Comparison of ENCODE assay signal across 1 cellular context in the genomic region with DNA sequence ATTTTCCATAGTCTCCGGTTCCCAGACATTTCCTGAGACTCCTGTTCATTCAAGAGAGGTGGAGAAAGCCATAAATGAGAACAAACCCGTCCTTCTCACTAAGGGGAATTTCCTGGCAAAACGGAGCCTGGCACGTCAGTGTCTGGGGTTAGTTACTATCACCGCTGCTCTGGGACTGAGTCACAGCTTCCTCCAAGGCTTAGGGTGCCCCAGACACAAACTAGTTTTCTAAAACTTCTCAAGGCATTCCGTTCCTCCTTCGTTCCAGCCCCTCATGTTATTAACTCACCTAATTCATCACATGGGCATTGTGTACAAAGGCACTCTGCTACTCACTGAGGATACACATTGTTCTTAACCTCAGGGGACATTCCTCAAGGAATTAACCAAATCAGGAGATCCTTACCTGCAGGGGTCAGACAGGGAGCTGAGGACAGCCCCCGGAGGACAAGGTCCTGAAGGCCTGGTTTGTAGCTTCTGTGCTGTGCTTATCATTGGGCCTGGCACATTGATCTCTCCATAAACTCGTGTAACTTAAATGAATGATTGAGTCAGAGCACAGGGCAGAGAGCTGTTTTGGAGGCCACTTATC.
TF ChIP-seq lines count a peak whose summit lies in the region.

No MANE protein-coding gene starts in this region.

TF ChIP-seq in GM12878, 131 proteins besides CTCF, POLR2A, EP300 and RAD21 (continued from another document and continues in another):
- TF ChIP-seq NRF1 (conservative IDR thresholded peaks at IDR 0.05; ENCODE audit: low read depth, low read length) (no peak), PML (IDR thresholded peaks at IDR 0.05; ENCODE audit: low read length) (no peak), TBL1XR1 (IDR thresholded peaks at IDR 0.05; ENCODE audit: low read depth, low read length) (no peak; the same call in 1 of the 2 replicates), MTA2 (IDR thresholded peaks at IDR 0.05; ENCODE audit: low read depth) (peak; percentile 71), BMI1 (IDR thresholded peaks at IDR 0.05; ENCODE audit: borderline replicate concordance) (no peak), LARP7 (IDR thresholded peaks at IDR 0.05) (no peak), ASH2L (IDR thresholded peaks at IDR 0.05; ENCODE audit: borderline replicate concordance, low read depth) (no peak), SMAD1 (IDR thresholded peaks at IDR 0.05; ENCODE audit: low read depth, partially characterized antibody) (no peak), IRF4 (IDR thresholded peaks at IDR 0.05; ENCODE audit: low read depth, low read length) (0 out of 2 replicates have a peak, but pooled peaks have one; percentile 35), JUND (IDR thresholded peaks at IDR 0.05; ENCODE audit: low read depth, low read length) (no peak), SUZ12 (IDR thresholded peaks at IDR 0.05; ENCODE audit: unreplicated experiment) (no peak), CREM (IDR thresholded peaks at IDR 0.05; ENCODE audit: low read depth) (peak; percentile 72), RCOR1 (conservative IDR thresholded peaks at IDR 0.05; ENCODE audit: low read depth, low read length) (no peak), RB1 (IDR thresholded peaks at IDR 0.05; ENCODE audit: borderline replicate concordance) (no peak), ATF7 (IDR thresholded peaks at IDR 0.05; ENCODE audit: low read depth) (peak; percentile 60; the same call in 1 of the 2 replicates), HDGF (IDR thresholded peaks at IDR 0.05) (no peak), PAX8 (IDR thresholded peaks at IDR 0.05) (no peak), TCF7 (IDR thresholded peaks at IDR 0.05; ENCODE audit: borderline replicate concordance) (no peak), ZSCAN29 (IDR thresholded peaks at IDR 0.05) (no peak), BHLHE40 (IDR thresholded peaks at IDR 0.05; ENCODE audit: borderline replicate concordance in 1 of 2, low read depth in 2 of 2, low read length in 1 of 2) (peak in 1 of 2 experiments; percentile 13; a peak in 1 of 4 replicates), MTA3 (IDR thresholded peaks at IDR 0.05; ENCODE audit: borderline replicate concordance, low read length) (no peak), MEF2B (IDR thresholded peaks at IDR 0.05; ENCODE audit: partially characterized antibody, poor library complexity, severe bottlenecking) (peak; percentile 50), SREBF2 (IDR thresholded peaks at IDR 0.05; ENCODE audit: low read length) (no peak), ZNF622 (IDR thresholded peaks at IDR 0.05) (no peak), TCF3 (IDR thresholded peaks at IDR 0.05; ENCODE audit: borderline replicate concordance, insufficient read depth, low read depth, low read length) (no peak), RFX5 (IDR thresholded peaks at IDR 0.05; ENCODE audit: low read depth, low read length) (no peak), FOXM1 (IDR thresholded peaks at IDR 0.05; ENCODE audit: low read depth, low read length) (no peak), ESRRA (IDR thresholded peaks at IDR 0.05; ENCODE audit: low read length) (no peak), POLR2AphosphoS5 (IDR thresholded peaks at IDR 0.05; ENCODE audit: low read length) (no peak), SRF (IDR thresholded peaks at IDR 0.05; ENCODE audit: low read depth in 2 of 2, low read length in 2 of 2) (no peak), ZNF217 (IDR thresholded peaks at IDR 0.05) (no peak), HCFC1 (IDR thresholded peaks at IDR 0.05; ENCODE audit: low read length) (no peak), SUPT20H (IDR thresholded peaks at IDR 0.05; ENCODE audit: borderline replicate concordance, control insufficient read depth, low read depth, low read length) (no peak), POU2F2 (IDR thresholded peaks at IDR 0.05; ENCODE audit: borderline replicate concordance, low read depth, low read length) (no peak)
- TF ChIP-seq, protein P1, sequence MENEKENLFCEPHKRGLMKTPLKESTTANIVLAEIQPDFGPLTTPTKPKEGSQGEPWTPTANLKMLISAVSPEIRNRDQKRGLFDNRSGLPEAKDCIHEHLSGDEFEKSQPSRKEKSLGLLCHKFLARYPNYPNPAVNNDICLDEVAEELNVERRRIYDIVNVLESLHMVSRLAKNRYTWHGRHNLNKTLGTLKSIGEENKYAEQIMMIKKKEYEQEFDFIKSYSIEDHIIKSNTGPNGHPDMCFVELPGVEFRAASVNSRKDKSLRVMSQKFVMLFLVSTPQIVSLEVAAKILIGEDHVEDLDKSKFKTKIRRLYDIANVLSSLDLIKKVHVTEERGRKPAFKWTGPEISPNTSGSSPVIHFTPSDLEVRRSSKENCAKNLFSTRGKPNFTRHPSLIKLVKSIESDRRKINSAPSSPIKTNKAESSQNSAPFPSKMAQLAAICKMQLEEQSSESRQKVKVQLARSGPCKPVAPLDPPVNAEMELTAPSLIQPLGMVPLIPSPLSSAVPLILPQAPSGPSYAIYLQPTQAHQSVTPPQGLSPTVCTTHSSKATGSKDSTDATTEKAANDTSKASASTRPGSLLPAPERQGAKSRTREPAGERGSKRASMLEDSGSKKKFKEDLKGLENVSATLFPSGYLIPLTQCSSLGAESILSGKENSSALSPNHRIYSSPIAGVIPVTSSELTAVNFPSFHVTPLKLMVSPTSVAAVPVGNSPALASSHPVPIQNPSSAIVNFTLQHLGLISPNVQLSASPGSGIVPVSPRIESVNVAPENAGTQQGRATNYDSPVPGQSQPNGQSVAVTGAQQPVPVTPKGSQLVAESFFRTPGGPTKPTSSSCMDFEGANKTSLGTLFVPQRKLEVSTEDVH (IDR thresholded peaks at IDR 0.05; ENCODE audit: low read depth, partially characterized antibody) = no peak
- TF ChIP-seq, protein P2, sequence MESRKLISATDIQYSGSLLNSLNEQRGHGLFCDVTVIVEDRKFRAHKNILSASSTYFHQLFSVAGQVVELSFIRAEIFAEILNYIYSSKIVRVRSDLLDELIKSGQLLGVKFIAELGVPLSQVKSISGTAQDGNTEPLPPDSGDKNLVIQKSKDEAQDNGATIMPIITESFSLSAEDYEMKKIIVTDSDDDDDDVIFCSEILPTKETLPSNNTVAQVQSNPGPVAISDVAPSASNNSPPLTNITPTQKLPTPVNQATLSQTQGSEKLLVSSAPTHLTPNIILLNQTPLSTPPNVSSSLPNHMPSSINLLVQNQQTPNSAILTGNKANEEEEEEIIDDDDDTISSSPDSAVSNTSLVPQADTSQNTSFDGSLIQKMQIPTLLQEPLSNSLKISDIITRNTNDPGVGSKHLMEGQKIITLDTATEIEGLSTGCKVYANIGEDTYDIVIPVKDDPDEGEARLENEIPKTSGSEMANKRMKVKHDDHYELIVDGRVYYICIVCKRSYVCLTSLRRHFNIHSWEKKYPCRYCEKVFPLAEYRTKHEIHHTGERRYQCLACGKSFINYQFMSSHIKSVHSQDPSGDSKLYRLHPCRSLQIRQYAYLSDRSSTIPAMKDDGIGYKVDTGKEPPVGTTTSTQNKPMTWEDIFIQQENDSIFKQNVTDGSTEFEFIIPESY (IDR thresholded peaks at IDR 0.05) = no peak
- TF ChIP-seq, protein P3, sequence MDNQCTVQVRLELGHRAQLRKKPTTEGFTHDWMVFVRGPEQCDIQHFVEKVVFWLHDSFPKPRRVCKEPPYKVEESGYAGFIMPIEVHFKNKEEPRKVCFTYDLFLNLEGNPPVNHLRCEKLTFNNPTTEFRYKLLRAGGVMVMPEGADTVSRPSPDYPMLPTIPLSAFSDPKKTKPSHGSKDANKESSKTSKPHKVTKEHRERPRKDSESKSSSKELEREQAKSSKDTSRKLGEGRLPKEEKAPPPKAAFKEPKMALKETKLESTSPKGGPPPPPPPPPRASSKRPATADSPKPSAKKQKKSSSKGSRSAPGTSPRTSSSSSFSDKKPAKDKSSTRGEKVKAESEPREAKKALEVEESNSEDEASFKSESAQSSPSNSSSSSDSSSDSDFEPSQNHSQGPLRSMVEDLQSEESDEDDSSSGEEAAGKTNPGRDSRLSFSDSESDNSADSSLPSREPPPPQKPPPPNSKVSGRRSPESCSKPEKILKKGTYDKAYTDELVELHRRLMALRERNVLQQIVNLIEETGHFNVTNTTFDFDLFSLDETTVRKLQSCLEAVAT (IDR thresholded peaks at IDR 0.05) = peak; percentile 13; the same call in 1 of the 2 replicates
- TF ChIP-seq, protein P4, sequence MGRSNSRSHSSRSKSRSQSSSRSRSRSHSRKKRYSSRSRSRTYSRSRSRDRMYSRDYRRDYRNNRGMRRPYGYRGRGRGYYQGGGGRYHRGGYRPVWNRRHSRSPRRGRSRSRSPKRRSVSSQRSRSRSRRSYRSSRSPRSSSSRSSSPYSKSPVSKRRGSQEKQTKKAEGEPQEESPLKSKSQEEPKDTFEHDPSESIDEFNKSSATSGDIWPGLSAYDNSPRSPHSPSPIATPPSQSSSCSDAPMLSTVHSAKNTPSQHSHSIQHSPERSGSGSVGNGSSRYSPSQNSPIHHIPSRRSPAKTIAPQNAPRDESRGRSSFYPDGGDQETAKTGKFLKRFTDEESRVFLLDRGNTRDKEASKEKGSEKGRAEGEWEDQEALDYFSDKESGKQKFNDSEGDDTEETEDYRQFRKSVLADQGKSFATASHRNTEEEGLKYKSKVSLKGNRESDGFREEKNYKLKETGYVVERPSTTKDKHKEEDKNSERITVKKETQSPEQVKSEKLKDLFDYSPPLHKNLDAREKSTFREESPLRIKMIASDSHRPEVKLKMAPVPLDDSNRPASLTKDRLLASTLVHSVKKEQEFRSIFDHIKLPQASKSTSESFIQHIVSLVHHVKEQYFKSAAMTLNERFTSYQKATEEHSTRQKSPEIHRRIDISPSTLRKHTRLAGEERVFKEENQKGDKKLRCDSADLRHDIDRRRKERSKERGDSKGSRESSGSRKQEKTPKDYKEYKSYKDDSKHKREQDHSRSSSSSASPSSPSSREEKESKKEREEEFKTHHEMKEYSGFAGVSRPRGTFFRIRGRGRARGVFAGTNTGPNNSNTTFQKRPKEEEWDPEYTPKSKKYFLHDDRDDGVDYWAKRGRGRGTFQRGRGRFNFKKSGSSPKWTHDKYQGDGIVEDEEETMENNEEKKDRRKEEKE (IDR thresholded peaks at IDR 0.05) = no peak
- TF ChIP-seq, protein P5, sequence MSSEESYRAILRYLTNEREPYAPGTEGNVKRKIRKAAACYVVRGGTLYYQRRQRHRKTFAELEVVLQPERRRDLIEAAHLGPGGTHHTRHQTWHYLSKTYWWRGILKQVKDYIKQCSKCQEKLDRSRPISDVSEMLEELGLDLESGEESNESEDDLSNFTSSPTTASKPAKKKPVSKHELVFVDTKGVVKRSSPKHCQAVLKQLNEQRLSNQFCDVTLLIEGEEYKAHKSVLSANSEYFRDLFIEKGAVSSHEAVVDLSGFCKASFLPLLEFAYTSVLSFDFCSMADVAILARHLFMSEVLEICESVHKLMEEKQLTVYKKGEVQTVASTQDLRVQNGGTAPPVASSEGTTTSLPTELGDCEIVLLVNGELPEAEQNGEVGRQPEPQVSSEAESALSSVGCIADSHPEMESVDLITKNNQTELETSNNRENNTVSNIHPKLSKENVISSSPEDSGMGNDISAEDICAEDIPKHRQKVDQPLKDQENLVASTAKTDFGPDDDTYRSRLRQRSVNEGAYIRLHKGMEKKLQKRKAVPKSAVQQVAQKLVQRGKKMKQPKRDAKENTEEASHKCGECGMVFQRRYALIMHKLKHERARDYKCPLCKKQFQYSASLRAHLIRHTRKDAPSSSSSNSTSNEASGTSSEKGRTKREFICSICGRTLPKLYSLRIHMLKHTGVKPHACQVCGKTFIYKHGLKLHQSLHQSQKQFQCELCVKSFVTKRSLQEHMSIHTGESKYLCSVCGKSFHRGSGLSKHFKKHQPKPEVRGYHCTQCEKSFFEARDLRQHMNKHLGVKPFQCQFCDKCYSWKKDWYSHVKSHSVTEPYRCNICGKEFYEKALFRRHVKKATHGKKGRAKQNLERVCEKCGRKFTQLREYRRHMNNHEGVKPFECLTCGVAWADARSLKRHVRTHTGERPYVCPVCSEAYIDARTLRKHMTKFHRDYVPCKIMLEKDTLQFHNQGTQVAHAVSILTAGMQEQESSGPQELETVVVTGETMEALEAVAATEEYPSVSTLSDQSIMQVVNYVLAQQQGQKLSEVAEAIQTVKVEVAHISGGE (CRISPR knock-in tag; IDR thresholded peaks at IDR 0.05) = no peak
- TF ChIP-seq, protein P6, sequence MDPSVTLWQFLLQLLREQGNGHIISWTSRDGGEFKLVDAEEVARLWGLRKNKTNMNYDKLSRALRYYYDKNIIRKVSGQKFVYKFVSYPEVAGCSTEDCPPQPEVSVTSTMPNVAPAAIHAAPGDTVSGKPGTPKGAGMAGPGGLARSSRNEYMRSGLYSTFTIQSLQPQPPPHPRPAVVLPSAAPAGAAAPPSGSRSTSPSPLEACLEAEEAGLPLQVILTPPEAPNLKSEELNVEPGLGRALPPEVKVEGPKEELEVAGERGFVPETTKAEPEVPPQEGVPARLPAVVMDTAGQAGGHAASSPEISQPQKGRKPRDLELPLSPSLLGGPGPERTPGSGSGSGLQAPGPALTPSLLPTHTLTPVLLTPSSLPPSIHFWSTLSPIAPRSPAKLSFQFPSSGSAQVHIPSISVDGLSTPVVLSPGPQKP (IDR thresholded peaks at IDR 0.05; ENCODE audit: low read depth, low read length) = no peak
- TF ChIP-seq, protein P7, sequence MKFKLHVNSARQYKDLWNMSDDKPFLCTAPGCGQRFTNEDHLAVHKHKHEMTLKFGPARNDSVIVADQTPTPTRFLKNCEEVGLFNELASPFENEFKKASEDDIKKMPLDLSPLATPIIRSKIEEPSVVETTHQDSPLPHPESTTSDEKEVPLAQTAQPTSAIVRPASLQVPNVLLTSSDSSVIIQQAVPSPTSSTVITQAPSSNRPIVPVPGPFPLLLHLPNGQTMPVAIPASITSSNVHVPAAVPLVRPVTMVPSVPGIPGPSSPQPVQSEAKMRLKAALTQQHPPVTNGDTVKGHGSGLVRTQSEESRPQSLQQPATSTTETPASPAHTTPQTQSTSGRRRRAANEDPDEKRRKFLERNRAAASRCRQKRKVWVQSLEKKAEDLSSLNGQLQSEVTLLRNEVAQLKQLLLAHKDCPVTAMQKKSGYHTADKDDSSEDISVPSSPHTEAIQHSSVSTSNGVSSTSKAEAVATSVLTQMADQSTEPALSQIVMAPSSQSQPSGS (IDR thresholded peaks at IDR 0.05; ENCODE audit: low read length) = no peak
- TF ChIP-seq, protein P8, sequence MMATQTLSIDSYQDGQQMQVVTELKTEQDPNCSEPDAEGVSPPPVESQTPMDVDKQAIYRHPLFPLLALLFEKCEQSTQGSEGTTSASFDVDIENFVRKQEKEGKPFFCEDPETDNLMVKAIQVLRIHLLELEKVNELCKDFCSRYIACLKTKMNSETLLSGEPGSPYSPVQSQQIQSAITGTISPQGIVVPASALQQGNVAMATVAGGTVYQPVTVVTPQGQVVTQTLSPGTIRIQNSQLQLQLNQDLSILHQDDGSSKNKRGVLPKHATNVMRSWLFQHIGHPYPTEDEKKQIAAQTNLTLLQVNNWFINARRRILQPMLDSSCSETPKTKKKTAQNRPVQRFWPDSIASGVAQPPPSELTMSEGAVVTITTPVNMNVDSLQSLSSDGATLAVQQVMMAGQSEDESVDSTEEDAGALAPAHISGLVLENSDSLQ (IDR thresholded peaks at IDR 0.05) = no peak
- TF ChIP-seq, protein P9, sequence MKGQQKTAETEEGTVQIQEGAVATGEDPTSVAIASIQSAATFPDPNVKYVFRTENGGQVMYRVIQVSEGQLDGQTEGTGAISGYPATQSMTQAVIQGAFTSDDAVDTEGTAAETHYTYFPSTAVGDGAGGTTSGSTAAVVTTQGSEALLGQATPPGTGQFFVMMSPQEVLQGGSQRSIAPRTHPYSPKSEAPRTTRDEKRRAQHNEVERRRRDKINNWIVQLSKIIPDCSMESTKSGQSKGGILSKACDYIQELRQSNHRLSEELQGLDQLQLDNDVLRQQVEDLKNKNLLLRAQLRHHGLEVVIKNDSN (IDR thresholded peaks at IDR 0.05; ENCODE audit: borderline replicate concordance, extremely low read length, insufficient read depth, low read depth, low read length) = no peak
- TF ChIP-seq, protein P10, sequence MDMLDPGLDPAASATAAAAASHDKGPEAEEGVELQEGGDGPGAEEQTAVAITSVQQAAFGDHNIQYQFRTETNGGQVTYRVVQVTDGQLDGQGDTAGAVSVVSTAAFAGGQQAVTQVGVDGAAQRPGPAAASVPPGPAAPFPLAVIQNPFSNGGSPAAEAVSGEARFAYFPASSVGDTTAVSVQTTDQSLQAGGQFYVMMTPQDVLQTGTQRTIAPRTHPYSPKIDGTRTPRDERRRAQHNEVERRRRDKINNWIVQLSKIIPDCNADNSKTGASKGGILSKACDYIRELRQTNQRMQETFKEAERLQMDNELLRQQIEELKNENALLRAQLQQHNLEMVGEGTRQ (IDR thresholded peaks at IDR 0.05; ENCODE audit: borderline replicate concordance, low read depth, low read length) = no peak
